Comparison of ENCODE assay signal across 1 cellular context in the genomic region with DNA sequence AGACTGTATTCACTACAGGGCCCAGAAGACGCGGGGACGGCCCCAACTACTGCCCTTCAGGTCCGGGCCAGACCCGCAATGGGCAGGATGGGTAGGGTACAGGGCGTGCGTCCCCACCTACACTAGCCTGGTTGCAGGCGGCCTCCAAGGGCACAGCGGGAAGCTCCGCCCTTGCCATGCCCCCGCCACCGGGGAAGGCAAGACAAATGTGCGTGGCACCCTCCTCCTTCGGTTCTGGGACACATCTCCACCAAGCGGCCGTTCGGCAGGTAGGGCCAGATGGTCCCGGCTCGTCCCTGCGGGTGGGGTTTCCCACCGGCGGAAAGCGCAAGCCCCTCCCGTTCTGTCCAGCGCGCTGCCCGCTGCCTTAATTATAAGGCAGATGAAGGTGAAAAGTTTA.
TF ChIP-seq lines count a peak whose summit lies in the region.

No MANE protein-coding gene starts in this region.

TF ChIP-seq in WTC11, 78 proteins besides CTCF, POLR2A, EP300 and RAD21 (continued from another document):
- TF ChIP-seq ZSCAN18 (CRISPR knock-in tag; IDR thresholded peaks at IDR 0.05) (no peak), IRF1 (CRISPR knock-in tag; IDR thresholded peaks at IDR 0.05) (no peak), GRHL2 (CRISPR knock-in tag; IDR thresholded peaks at IDR 0.05; ENCODE audit: insufficient replicate concordance, severe bottlenecking) (no peak), JUN (CRISPR knock-in tag; IDR thresholded peaks at IDR 0.05) (no peak), ZNF532 (CRISPR knock-in tag; IDR thresholded peaks at IDR 0.05; ENCODE audit: borderline replicate concordance) (no peak), FOXP1 (CRISPR knock-in tag; IDR thresholded peaks at IDR 0.05; ENCODE audit: borderline replicate concordance) (no peak), ZNF512 (CRISPR knock-in tag; IDR thresholded peaks at IDR 0.05; ENCODE audit: borderline replicate concordance) (no peak), TCF7 (CRISPR knock-in tag; IDR thresholded peaks at IDR 0.05; ENCODE audit: low read depth) (no peak), FOXJ3 (CRISPR knock-in tag; IDR thresholded peaks at IDR 0.05; ENCODE audit: borderline replicate concordance) (no peak), RORB (CRISPR knock-in tag; IDR thresholded peaks at IDR 0.05) (no peak), CREM (CRISPR knock-in tag; IDR thresholded peaks at IDR 0.05) (no peak)
- TF ChIP-seq, protein P1, sequence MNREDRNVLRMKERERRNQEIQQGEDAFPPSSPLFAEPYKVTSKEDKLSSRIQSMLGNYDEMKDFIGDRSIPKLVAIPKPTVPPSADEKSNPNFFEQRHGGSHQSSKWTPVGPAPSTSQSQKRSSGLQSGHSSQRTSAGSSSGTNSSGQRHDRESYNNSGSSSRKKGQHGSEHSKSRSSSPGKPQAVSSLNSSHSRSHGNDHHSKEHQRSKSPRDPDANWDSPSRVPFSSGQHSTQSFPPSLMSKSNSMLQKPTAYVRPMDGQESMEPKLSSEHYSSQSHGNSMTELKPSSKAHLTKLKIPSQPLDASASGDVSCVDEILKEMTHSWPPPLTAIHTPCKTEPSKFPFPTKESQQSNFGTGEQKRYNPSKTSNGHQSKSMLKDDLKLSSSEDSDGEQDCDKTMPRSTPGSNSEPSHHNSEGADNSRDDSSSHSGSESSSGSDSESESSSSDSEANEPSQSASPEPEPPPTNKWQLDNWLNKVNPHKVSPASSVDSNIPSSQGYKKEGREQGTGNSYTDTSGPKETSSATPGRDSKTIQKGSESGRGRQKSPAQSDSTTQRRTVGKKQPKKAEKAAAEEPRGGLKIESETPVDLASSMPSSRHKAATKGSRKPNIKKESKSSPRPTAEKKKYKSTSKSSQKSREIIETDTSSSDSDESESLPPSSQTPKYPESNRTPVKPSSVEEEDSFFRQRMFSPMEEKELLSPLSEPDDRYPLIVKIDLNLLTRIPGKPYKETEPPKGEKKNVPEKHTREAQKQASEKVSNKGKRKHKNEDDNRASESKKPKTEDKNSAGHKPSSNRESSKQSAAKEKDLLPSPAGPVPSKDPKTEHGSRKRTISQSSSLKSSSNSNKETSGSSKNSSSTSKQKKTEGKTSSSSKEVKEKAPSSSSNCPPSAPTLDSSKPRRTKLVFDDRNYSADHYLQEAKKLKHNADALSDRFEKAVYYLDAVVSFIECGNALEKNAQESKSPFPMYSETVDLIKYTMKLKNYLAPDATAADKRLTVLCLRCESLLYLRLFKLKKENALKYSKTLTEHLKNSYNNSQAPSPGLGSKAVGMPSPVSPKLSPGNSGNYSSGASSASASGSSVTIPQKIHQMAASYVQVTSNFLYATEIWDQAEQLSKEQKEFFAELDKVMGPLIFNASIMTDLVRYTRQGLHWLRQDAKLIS (CRISPR knock-in tag; IDR thresholded peaks at IDR 0.05; ENCODE audit: borderline replicate concordance): no peak
